ENCODE assay signal across 9 cellular contexts in genomic region chr4:151541438-151542071, GRCh38.
DNase-seq lines count a peak whose midpoint lies in the region; ATAC-seq and TF ChIP-seq lines count a peak whose summit lies in the region.
"Had no signal": no experiment of that assay in that cellular context is flagged by ENCODE, and none has a peak within 500 bp of the region (broad histone marks: within the 10 kb centered on the region; RNA-seq: fewer than 3 reads in every experiment).

No MANE protein-coding gene starts in this region.

- CTCF ChIA-PET in PC-9 (lab: Charles Lee) = interaction anchor here (0.6 kb wide), 1 partner anchor 63 kb away, joined by 3 read pairs; no protein-coding TSS in a partner anchor

- H3F3A ChIP-seq in PC-9 (ENCODE audit: insufficient read depth, low read depth) = peaks cover 12% of the 10 kb centered on the region; the same call in 1 of the 2 replicates

- peak overlapping the region; percentile 74 for H3K9ac ChIP-seq in skeletal muscle satellite cell (ENCODE audit: low read depth, low read length)

- H3K4me2 ChIP-seq in PC-9 (peak overlapping the region; percentile 51; the same call in 1 of the 2 replicates), skeletal muscle satellite cell (ENCODE audit: low read length) (peak overlapping the region; percentile 75)

- H3K27me3 ChIP-seq in PC-9 (ENCODE audit: insufficient read depth, low read depth) (no peaks in the 10 kb centered on the region), skeletal muscle satellite cell (ENCODE audit: control insufficient read depth, insufficient read depth, low read length) (no peaks in the 10 kb centered on the region)

- H3K9me3 ChIP-seq in PC-9 (ENCODE audit: insufficient read depth, low read depth) = no peaks in the 10 kb centered on the region
- H3K9me3 ChIP-seq in skeletal muscle satellite cell (replicated peaks; ENCODE audit: low read length) = no peaks in the 10 kb centered on the region

- intact Hi-C loops in PC-9 (cut with micrococcal nuclease; ENCODE audit: unreplicated experiment) = loop anchor here (1.0 kb wide), 1 partner anchor 56 kb away; no protein-coding TSS in a partner anchor

- no peaks in the 10 kb centered on the region for H3K79me2 ChIP-seq in PC-9 (ENCODE audit: low read depth)

- no peaks in the 10 kb centered on the region for H4K20me1 ChIP-seq in PC-9 (ENCODE audit: insufficient read depth)

- no peak for TF ChIP-seq CTCF in PC-9 (conservative IDR thresholded peaks at IDR 0.05)

- ATAC-seq in HG02973 (IDR thresholded peaks at IDR 0.05; ENCODE audit: unreplicated experiment) = no peak
- ATAC-seq in HG02840 (IDR thresholded peaks at IDR 0.05; ENCODE audit: low FRiP score, unreplicated experiment) = no peak

- peaks cover 23% of the 10 kb centered on the region for H3K4me1 ChIP-seq in PC-9 (replicated peaks; ENCODE audit: insufficient read depth)
- H3K4me1 ChIP-seq in skeletal muscle satellite cell (ENCODE audit: control insufficient read depth, insufficient read depth, low read length) = peaks cover 31% of the 10 kb centered on the region

- H2AFZ ChIP-seq in PC-9 = no peak overlapping the region

- POLR2A ChIA-PET in PC-9 (lab: Charles Lee; ENCODE audit: unreplicated experiment) = interaction anchor here (0.6 kb wide), 2 partner anchors 35 to 63 kb away, joined by 4 read pairs; no protein-coding TSS in a partner anchor

- DNase-seq in HCEC 1CT = peak; percentile 78
- DNase-seq in PC-9 = peak in 1 of 2 experiments; percentile 60
- peak; percentile 67 for DNase-seq in fibroblast of gingiva (ENCODE audit: low read depth)
- no peak for DNase-seq in GM19240 (ENCODE audit: insufficient read length, low spot score)
- no peak for DNase-seq in DMS53 (lab: John Stamatoyannopoulos, UW)
- DNase-seq: stimulated activated CD4-positive, alpha-beta T cell treated with anti-CD3 and anti-CD28 coated beads, Interleukin-12 subunit alpha, Interleukin-12 subunit beta, amount 100 ng/mL, for 4 hours had no signal

- H3K9me2 ChIP-seq in PC-9 (ENCODE audit: insufficient read depth) = no peaks in the 10 kb centered on the region

- no peaks in the 10 kb centered on the region for H3K36me3 ChIP-seq in PC-9 (ENCODE audit: low read depth)
- H3K36me3 ChIP-seq in skeletal muscle satellite cell (ENCODE audit: insufficient read depth, low read length) = no peaks in the 10 kb centered on the region

- H3K4me3 ChIP-seq in PC-9 = no peak overlapping the region
- H3K4me3 ChIP-seq in skeletal muscle satellite cell (ENCODE audit: low read length) = peak overlapping the region; percentile 43

- BruUV-seq in PC-9 (replicated peaks; lab: Mats Ljungman, UMichigan) = no TSS peak

- peak overlapping the region; percentile 28; the same call in 1 of the 2 replicates for H3K27ac ChIP-seq in PC-9

Comparison
In these comparisons a context has a peak if more than half of its experiments do, and no peak if none do; other contexts are left out.
1. DNase-seq: peak in HCEC 1CT (single experiment) and fibroblast of gingiva (single experiment); none in GM19240 (single experiment) and DMS53 (single experiment).